ENCODE assay signal across 21 cellular contexts in genomic region chr9:37438359-37438758, GRCh38.
"Had no signal": no experiment of that assay in that cellular context is flagged by ENCODE, and none has a peak within 500 bp of the region (broad histone marks: within the 10 kb centered on the region; RNA-seq: fewer than 3 reads in every experiment).

No MANE protein-coding gene starts in this region.

- H3K4me3 Mint-ChIP-seq: activated CD8-positive, alpha-beta T cell treated with anti-CD3 and anti-CD28 coated beads for 36 hours; activated naive CD8-positive, alpha-beta T cell treated with anti-CD3 and anti-CD28 coated beads for 36 hours; activated T-helper 17 cell treated with anti-CD3 and anti-CD28 coated beads, Interleukin-2, amount 50 U/mL, for 72 hours; naive B cell; stimulated activated naive CD8-positive, alpha-beta T cell treated with anti-CD3 and anti-CD28 coated beads, Interleukin-15, Interleukin-2, amounts not matched to agents 100 ng/mL and 50 ng/mL, for 24 hours; T-cell had no signal

- H3K9me3 ChIP-seq: colonic mucosa, mucosa of descending colon, pancreas, suprapubic skin, transverse colon, uterus had no signal

- H3K27me3 ChIP-seq: colonic mucosa, pancreas, suprapubic skin, transverse colon, uterus had no signal

- H3K27me3 Mint-ChIP-seq: activated CD8-positive, alpha-beta T cell treated with anti-CD3 and anti-CD28 coated beads for 36 hours; activated naive CD8-positive, alpha-beta T cell treated with anti-CD3 and anti-CD28 coated beads for 36 hours; activated T-helper 17 cell treated with anti-CD3 and anti-CD28 coated beads, Interleukin-2, amount 50 U/mL, for 72 hours; naive B cell; stimulated activated naive CD8-positive, alpha-beta T cell treated with anti-CD3 and anti-CD28 coated beads, Interleukin-15, Interleukin-2, amounts not matched to agents 100 ng/mL and 50 ng/mL, for 24 hours; T-cell had no signal

- H3K36me3 ChIP-seq: colonic mucosa, uterus had no signal

- H3K27ac ChIP-seq: colonic mucosa, pancreas, suprapubic skin, transverse colon, uterus had no signal

- H3K4me3 ChIP-seq: colonic mucosa, mucosa of descending colon, pancreas, suprapubic skin, transverse colon, uterus had no signal

- ATAC-seq: activated CD8-positive, alpha-beta T cell treated with anti-CD3 and anti-CD28 coated beads for 36 hours; activated T-helper 17 cell treated with anti-CD3 and anti-CD28 coated beads, Interleukin-2, amount 50 U/mL, for 72 hours; mucosa of descending colon; T-cell had no signal

- H3K4me1 Mint-ChIP-seq: activated naive CD8-positive, alpha-beta T cell treated with anti-CD3 and anti-CD28 coated beads for 36 hours; activated T-helper 17 cell treated with anti-CD3 and anti-CD28 coated beads, Interleukin-2, amount 50 U/mL, for 72 hours had no signal

- DNase-seq: activated CD4-positive, alpha-beta T cell treated with anti-CD3 and anti-CD28 coated beads for 48 hours; activated CD4-positive, CD25-positive, alpha-beta regulatory T cell; activated CD8-positive, alpha-beta T cell treated with anti-CD3 and anti-CD28 coated beads for 36 hours; activated naive CD4-positive, alpha-beta T cell; activated naive CD8-positive, alpha-beta T cell treated with anti-CD3 and anti-CD28 coated beads for 36 hours; activated T-cell treated with anti-CD3 and anti-CD28 coated beads, Interleukin-2, amount 50 U/mL, for 1 hour; amniotic stem cell; central memory CD4-positive, alpha-beta T cell; colonic mucosa; erythroblast; foreskin melanocyte; mesenchymal stem cell; mucosa of descending colon; naive B cell; pancreas; T-cell; transverse colon; uterus had no signal

- H3K4me1 ChIP-seq: colonic mucosa, transverse colon, uterus had no signal

- H3K27ac Mint-ChIP-seq: activated CD8-positive, alpha-beta T cell treated with anti-CD3 and anti-CD28 coated beads for 36 hours; stimulated activated naive CD8-positive, alpha-beta T cell treated with anti-CD3 and anti-CD28 coated beads, Interleukin-15, Interleukin-2, amounts not matched to agents 100 ng/mL and 50 ng/mL, for 24 hours; T-cell had no signal

- H3K9me3 Mint-ChIP-seq: activated CD8-positive, alpha-beta T cell treated with anti-CD3 and anti-CD28 coated beads for 36 hours; activated naive CD8-positive, alpha-beta T cell treated with anti-CD3 and anti-CD28 coated beads for 36 hours; activated T-helper 17 cell treated with anti-CD3 and anti-CD28 coated beads, Interleukin-2, amount 50 U/mL, for 72 hours; naive B cell; stimulated activated naive CD8-positive, alpha-beta T cell treated with anti-CD3 and anti-CD28 coated beads, Interleukin-15, Interleukin-2, amounts not matched to agents 100 ng/mL and 50 ng/mL, for 24 hours; T-cell had no signal
